ENCODE assay signal across 8 cellular contexts in genomic region chr7:92133133-92133736, GRCh38. TPM values are rescaled to one million over a fixed set of nuclear protein-coding genes. Genes with fewer than 3 reads are reported as not detected.
DNase-seq lines count a peak whose midpoint lies in the region; TF ChIP-seq lines count a peak whose summit lies in the region.

No MANE protein-coding gene starts in this region.

- H3K4me3 ChIP-seq in GM12865 (ENCODE audit: low read depth, low read length) (peak overlapping the region; percentile 90), H7 (ENCODE audit: insufficient read depth, low read depth, low read length) (peak overlapping the region; percentile 88), cardiac fibroblast (replicated peaks in 1 of 2; ENCODE audit: low read depth in 2 of 2, low read length in 2 of 2) (peak overlapping the region; percentile 92 to 93), mesendoderm (ENCODE audit: low read length) (peak overlapping the region; percentile 99)

- WGBS in mesendoderm (ENCODE audit: extremely low coverage, insufficient coverage, low lambda C conversion rate) = no CpG with 5 or more reads among the region's 15 CpGs

- no peak overlapping the region for H4K8ac ChIP-seq in mesendoderm (ENCODE audit: low read depth, low read length)

- H3K79me2 ChIP-seq in mesendoderm (ENCODE audit: control insufficient read depth, insufficient read depth, low read length) = peaks cover 42% of the 10 kb centered on the region

- H2BK120ac ChIP-seq in mesendoderm (ENCODE audit: low read depth, low read length) = no peak overlapping the region

- H3K18ac ChIP-seq in mesendoderm (ENCODE audit: low read length) = no peak overlapping the region

- no peak overlapping the region for H3K23ac ChIP-seq in mesendoderm (ENCODE audit: low read length)

- no peak overlapping the region for H2BK5ac ChIP-seq in mesendoderm (ENCODE audit: low read length)

- H3K4me1 ChIP-seq in mesendoderm (ENCODE audit: control insufficient read depth, low read depth, low read length) = peaks cover 3% of the 10 kb centered on the region

- H3K4me2 ChIP-seq in mesendoderm (ENCODE audit: low read length) = peak overlapping the region; percentile 64

- peaks cover 8% of the 10 kb centered on the region for H3K36me3 ChIP-seq in H7 (replicated peaks; ENCODE audit: control insufficient read depth, insufficient read depth, low read length)
- H3K36me3 ChIP-seq in mesendoderm (ENCODE audit: control insufficient read depth, insufficient read depth, low read length) = peaks cover 1% of the 10 kb centered on the region

- H3K9ac ChIP-seq in mesendoderm (ENCODE audit: low read length) = peak overlapping the region; percentile 97

- H3K27ac ChIP-seq in mesendoderm (ENCODE audit: low read depth, low read length) = no peak overlapping the region

- no peak overlapping the region for H4K5ac ChIP-seq in mesendoderm (ENCODE audit: low read length)

- peak overlapping the region; percentile 98 for H3K56ac ChIP-seq in mesendoderm (ENCODE audit: low read length)

- H2AK5ac ChIP-seq in mesendoderm (ENCODE audit: low read length) = no peak overlapping the region

- no peak overlapping the region for H2BK15ac ChIP-seq in mesendoderm (replicated peaks; ENCODE audit: low read depth)

- no peak overlapping the region for H3K4ac ChIP-seq in mesendoderm (ENCODE audit: low read depth, low read length)

- no peak for TF ChIP-seq CTCF in GM12865 (IDR thresholded peaks at IDR 0.05; ENCODE audit: insufficient read depth, low read depth, low read length, missing control alignments)
- TF ChIP-seq CTCF in cardiac fibroblast (IDR thresholded peaks at IDR 0.05; ENCODE audit: low read depth, low read length) = no peak

- peaks cover 3% of the 10 kb centered on the region for H3K79me1 ChIP-seq in mesendoderm (ENCODE audit: low read length)

- H3K27me3 ChIP-seq in H7 (ENCODE audit: control insufficient read depth, insufficient read depth, low read length) (no peaks in the 10 kb centered on the region), mesendoderm (ENCODE audit: insufficient read depth, low read length, poor library complexity) (no peaks in the 10 kb centered on the region)

- DNase-seq in GM12865 (ENCODE audit: low read depth) (no peak), H7 (no peak), NCI-H146 (lab: John Stamatoyannopoulos, UW) (peak; percentile 63), cardiac fibroblast (ENCODE audit: low read depth in 2 of 2) (peak; percentile 15), mesendoderm (no peak), T-helper 9 cell (no peak), COLO668 (lab: John Stamatoyannopoulos, UW; ENCODE audit: unreplicated experiment) (no peak), putamen (ENCODE audit: low spot score) (no peak)

RNA-seq across cellular contexts. Expression of gene CYP51A1, which starts 1.0 kb away (rescaled TPM):
- 99.5 and 110 TPM in 2 replicates for total RNA-seq in H7 (2014; rRNA removed; shearing (Covaris generic))
- 120 TPM for polyA plus RNA-seq in mesendoderm (2013, experiment 1 of 2)
- polyA plus RNA-seq in mesendoderm (2013, experiment 2 of 2) = 119 TPM

RNA-seq across cellular contexts. Expression of gene LRRD1, which starts 45.7 kb away (rescaled TPM):
- not detected in 2 replicates for total RNA-seq in H7 (2014; rRNA removed; shearing (Covaris generic))
- polyA plus RNA-seq in mesendoderm (2013, experiment 1 of 2) = 0.01 TPM
- 0.01 TPM for polyA plus RNA-seq in mesendoderm (2013, experiment 2 of 2)

Comparison
In these comparisons a context has a peak if more than half of its experiments do, and no peak if none do; other contexts are left out.
1. DNase-seq: peak in NCI-H146 (single experiment) and cardiac fibroblast (2 of 2); none in GM12865 (single experiment), H7 (single experiment), mesendoderm (single experiment), T-helper 9 cell (single experiment), COLO668 (single experiment) and putamen (single experiment).
2. Peak in every context shown above with its lines, with median percentiles within 50 percentile points of each other: H3K4me3 ChIP-seq.